27 cellular contexts compared by ENCODE assay signal in the genomic region with DNA sequence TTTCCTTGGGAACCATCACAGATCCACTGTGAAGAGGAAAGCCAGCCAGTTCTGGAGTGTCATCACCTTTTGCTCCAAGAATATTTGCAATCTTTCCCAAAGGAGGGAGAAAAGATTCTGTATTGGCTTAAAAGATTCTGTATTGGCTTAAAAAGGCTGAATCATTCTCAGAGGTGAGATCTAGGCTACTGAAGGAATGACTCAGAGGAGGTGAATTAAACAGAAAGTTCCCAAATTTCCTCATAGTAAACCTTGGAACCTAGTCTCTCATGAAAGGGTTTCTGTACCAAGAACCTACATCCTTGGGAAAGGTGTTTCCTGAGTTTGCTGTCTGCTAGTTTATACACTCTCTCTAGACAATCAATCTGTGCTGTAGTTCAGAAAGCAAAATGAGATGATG. TPM values are rescaled to one million over a fixed set of nuclear protein-coding genes. Genes with fewer than 3 reads are reported as not detected.
A peak's percentile ranks its signal among the peaks of the same experiment; 100 is the strongest.
DNase-seq lines count a peak whose midpoint lies in the region; ATAC-seq and TF ChIP-seq lines count a peak whose summit lies in the region.
"Had no signal": no experiment of that assay in that cellular context is flagged by ENCODE, and none has a peak within 500 bp of the region (broad histone marks: within the 10 kb centered on the region; RNA-seq: fewer than 3 reads in every experiment).

No MANE protein-coding gene starts in this region.

- H3K36me3 ChIP-seq in A673 (ENCODE audit: insufficient read depth, low read length, poor library complexity, severe bottlenecking): no peaks in the 10 kb centered on the region
- H3K36me3 ChIP-seq: cardiac muscle cell, colonic mucosa, lower lobe of right lung, SJCRH30 had no signal

- H3K27me3 ChIP-seq in A673 (replicated peaks; ENCODE audit: insufficient read depth, low read depth, low read length, poor library complexity): no peaks in the 10 kb centered on the region
- H3K27me3 ChIP-seq: cardiac muscle cell, colonic mucosa, heart right ventricle, SJCRH30 had no signal

- H3K4me1 ChIP-seq in A673 (ENCODE audit: insufficient read depth, low read length, poor library complexity, severe bottlenecking): no peaks in the 10 kb centered on the region
- H3K4me1 ChIP-seq: colonic mucosa, heart right ventricle, lower lobe of right lung, SJCRH30 had no signal

- H3K9me3 ChIP-seq in A673 (ENCODE audit: low read depth, low read length, poor library complexity, severe bottlenecking): peaks cover under 1% of the 10 kb centered on the region
- H3K9me3 ChIP-seq: colonic mucosa had no signal

- H3K4me3 ChIP-seq in fibroblast of pulmonary artery (replicated peaks; ENCODE audit: low read depth, low read length) (no peak overlapping the region), A673 (ENCODE audit: low read depth, low read length, poor library complexity, severe bottlenecking) (no peak overlapping the region)
- H3K4me3 ChIP-seq: cardiac muscle cell, colonic mucosa, heart right ventricle, lower lobe of right lung, SJCRH30 had no signal

- TF ChIP-seq CTCF in fibroblast of pulmonary artery (IDR thresholded peaks at IDR 0.05; ENCODE audit: low read length, missing control alignments) (no peak), A673 (conservative IDR thresholded peaks at IDR 0.05; ENCODE audit: low read depth, low read length) (no peak)

- no peak for ATAC-seq in HG02870 (IDR thresholded peaks at IDR 0.05; ENCODE audit: unreplicated experiment)
- ATAC-seq: heart right ventricle; lower lobe of right lung; natural killer cell; stimulated activated effector memory CD8-positive, alpha-beta T cell treated with anti-CD3 and anti-CD28 coated beads, Interleukin-12 subunit alpha, Interleukin-12 subunit beta, amount 100 ng/mL, for 72 hours had no signal

- CTCF ChIA-PET in A673 (lab: Charles Lee): no interaction called here

- POLR2A ChIA-PET in A673 (lab: Charles Lee; ENCODE audit: low non-redundant PET): no interaction called here

- no peak overlapping the region for H3K27ac ChIP-seq in A673 (ENCODE audit: low read depth, low read length, poor library complexity, severe bottlenecking)
- H3K27ac ChIP-seq: cardiac muscle cell, colonic mucosa, heart right ventricle, lower lobe of right lung, SJCRH30 had no signal

- intact Hi-C loops in A673 (cut with micrococcal nuclease; ENCODE audit: unreplicated experiment): no loop called here

- BruUV-seq in A673 (replicated peaks; lab: Mats Ljungman, UMichigan): no TSS peak

- peak; percentile 32 for DNase-seq in M059J (ENCODE audit: low read depth)
- peak; percentile 9 for DNase-seq in astrocyte of the hippocampus (ENCODE audit: low read depth, low spot score)
- DNase-seq in fibroblast of pulmonary artery (ENCODE audit: low read depth): peak; percentile 15
- DNase-seq in A673 (ENCODE audit: low spot score): no peak
- DNase-seq in superior temporal gyrus (ENCODE audit: extremely low spot score): no peak
- no peak for DNase-seq in NCI-H128 (lab: John Stamatoyannopoulos, UW; ENCODE audit: unreplicated experiment)
- DNase-seq: activated CD4-positive, alpha-beta T cell treated with anti-CD3 and anti-CD28 coated beads for 48 hours; amniotic stem cell; colonic mucosa; effector CD4-positive, alpha-beta T cell; GOT3; heart right ventricle; HFFc6; lower lobe of right lung; natural killer cell; NCI-H1105 treated with DMSO at 0.1 percent for 48 hours; NCI-H1930; NCI-H524 treated with DMSO at 0.1 percent for 48 hours; occipital lobe; retina; SJCRH30; SW 1271; T-helper 9 cell had no signal

RNA-seq across cellular contexts. Expression of a gene that starts 34.1 kb away (rescaled TPM):
- 0.15 TPM in 1 of 2 replicates, not detected in the other for total RNA-seq in M059J (2014; rRNA removed; shearing (Covaris generic))
- total RNA-seq in A673 (2021): 0.55 and 0.73 TPM in 2 replicates
- total RNA-seq: activated CD8-positive, alpha-beta memory T cell treated with anti-CD3 and anti-CD28 coated beads for 36 hours; natural killer cell; SJCRH30 had no signal

Comparison
In these comparisons a context has a peak if more than half of its experiments do, and no peak if none do; other contexts are left out.
1. DNase-seq: peak in M059J (single experiment), astrocyte of the hippocampus (single experiment) and fibroblast of pulmonary artery (single experiment); none in A673 (single experiment), superior temporal gyrus (single experiment) and NCI-H128 (single experiment).